28 cellular contexts compared by ENCODE assay signal in the genomic region with DNA sequence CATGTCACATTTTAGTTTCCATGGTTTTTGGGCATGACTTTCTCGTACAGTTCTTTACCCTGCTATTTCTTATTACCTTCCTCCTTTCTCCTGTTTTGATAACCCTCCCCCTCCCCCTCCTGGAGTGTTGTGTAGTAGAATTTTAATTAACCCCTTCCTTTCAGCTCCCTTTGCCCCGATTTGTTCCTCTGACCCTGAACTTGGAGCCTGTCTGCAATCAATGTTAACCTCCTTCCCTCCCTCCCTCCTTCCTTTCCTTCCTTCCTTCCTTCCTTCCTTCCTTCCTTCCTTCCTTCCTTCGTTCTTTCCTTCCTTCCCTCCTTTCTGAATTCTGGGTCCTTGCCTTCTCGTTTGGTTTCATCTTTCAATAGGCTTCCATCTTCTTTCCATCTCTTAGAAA.
"Had no signal": no experiment of that assay in that cellular context is flagged by ENCODE, and none has a peak within 500 bp of the region (broad histone marks: within the 10 kb centered on the region; RNA-seq: fewer than 3 reads in every experiment).

No MANE protein-coding gene starts in this region.

- H3K27me3 ChIP-seq: ovary, sigmoid colon, spleen, suprapubic skin, tibial artery, upper lobe of right lung had no signal

- ATAC-seq: left colon; mucosa of descending colon; naive thymus-derived CD4-positive, alpha-beta T cell; natural killer cell treated with Interleukin-12 subunit alpha and Interleukin-12 subunit beta and Interleukin-15 and Interleukin-18, amount 100 ng/mL, for 72 hours; right cardiac atrium; stimulated activated effector memory CD8-positive, alpha-beta T cell treated with anti-CD3 and anti-CD28 coated beads, Interleukin-12 subunit alpha, Interleukin-12 subunit beta, amount 100 ng/mL, for 72 hours; upper lobe of right lung had no signal

- H3K4me3 ChIP-seq: left ventricle myocardium inferior, lung, mucosa of descending colon, ovary, sigmoid colon, spleen, suprapubic skin, thoracic aorta, tibial artery, upper lobe of right lung had no signal

- H3K27me3 Mint-ChIP-seq: progenitor cell of endocrine pancreas; stimulated activated naive CD8-positive, alpha-beta T cell treated with anti-CD3 and anti-CD28 coated beads, Interleukin-15, Interleukin-2, amounts not matched to agents 100 ng/mL and 50 ng/mL, for 24 hours had no signal

- H3K27ac Mint-ChIP-seq: immature natural killer cell; naive thymus-derived CD4-positive, alpha-beta T cell; natural killer cell treated with Interleukin-12 subunit alpha and Interleukin-12 subunit beta and Interleukin-15 and Interleukin-18, amount 100 ng/mL, for 72 hours; progenitor cell of endocrine pancreas; stimulated activated effector memory CD8-positive, alpha-beta T cell treated with anti-CD3 and anti-CD28 coated beads, Interleukin-12 subunit alpha, Interleukin-12 subunit beta, amount 100 ng/mL, for 72 hours; stimulated activated naive CD8-positive, alpha-beta T cell treated with anti-CD3 and anti-CD28 coated beads, Interleukin-15, Interleukin-2, amounts not matched to agents 100 ng/mL and 50 ng/mL, for 24 hours had no signal

- H3K4me1 Mint-ChIP-seq: naive thymus-derived CD4-positive, alpha-beta T cell had no signal

- H3K36me3 ChIP-seq: left ventricle myocardium inferior, ovary, sigmoid colon, spleen, suprapubic skin, thoracic aorta, tibial artery, upper lobe of right lung had no signal

- DNase-seq: hypothalamus; immature natural killer cell; kidney; left colon; left ventricle myocardium inferior; midbrain; mucosa of descending colon; naive thymus-derived CD4-positive, alpha-beta T cell; ovary; retina; right cardiac atrium; sigmoid colon; small intestine; spleen; stimulated activated CD4-positive, alpha-beta T cell treated with anti-CD3 and anti-CD28 coated beads, Interleukin-4, amount 100 ng/mL, for 24 hours; stimulated activated naive CD4-positive, alpha-beta T cell; tibial artery; trophoblast cell; upper lobe of right lung had no signal

- H3K27ac ChIP-seq: left ventricle myocardium inferior, ovary, sigmoid colon, spleen, suprapubic skin, thoracic aorta, tibial artery, upper lobe of right lung had no signal

- H3K4me3 Mint-ChIP-seq: immature natural killer cell; naive thymus-derived CD4-positive, alpha-beta T cell; natural killer cell treated with Interleukin-12 subunit alpha and Interleukin-12 subunit beta and Interleukin-15 and Interleukin-18, amount 100 ng/mL, for 72 hours; stimulated activated effector memory CD8-positive, alpha-beta T cell treated with anti-CD3 and anti-CD28 coated beads, Interleukin-12 subunit alpha, Interleukin-12 subunit beta, amount 100 ng/mL, for 72 hours; stimulated activated naive CD8-positive, alpha-beta T cell treated with anti-CD3 and anti-CD28 coated beads, Interleukin-15, Interleukin-2, amounts not matched to agents 100 ng/mL and 50 ng/mL, for 24 hours had no signal

- H3K4me1 ChIP-seq: sigmoid colon, spleen, suprapubic skin, tibial artery, upper lobe of right lung had no signal

- FAIRE-seq: islet of Langerhans, kidney, small intestine, urothelium cell line had no signal

- H3K36me3 Mint-ChIP-seq: immature natural killer cell; natural killer cell treated with Interleukin-12 subunit alpha and Interleukin-12 subunit beta and Interleukin-15 and Interleukin-18, amount 100 ng/mL, for 72 hours; stimulated activated effector memory CD8-positive, alpha-beta T cell treated with anti-CD3 and anti-CD28 coated beads, Interleukin-12 subunit alpha, Interleukin-12 subunit beta, amount 100 ng/mL, for 72 hours had no signal

- H3K9me3 ChIP-seq: left ventricle myocardium inferior, mucosa of descending colon, ovary, sigmoid colon, spleen, suprapubic skin, thoracic aorta, tibial artery, upper lobe of right lung had no signal

- H3K9me3 Mint-ChIP-seq: naive thymus-derived CD4-positive, alpha-beta T cell; natural killer cell treated with Interleukin-12 subunit alpha and Interleukin-12 subunit beta and Interleukin-15 and Interleukin-18, amount 100 ng/mL, for 72 hours; stimulated activated effector memory CD8-positive, alpha-beta T cell treated with anti-CD3 and anti-CD28 coated beads, Interleukin-12 subunit alpha, Interleukin-12 subunit beta, amount 100 ng/mL, for 72 hours; stimulated activated naive CD8-positive, alpha-beta T cell treated with anti-CD3 and anti-CD28 coated beads, Interleukin-15, Interleukin-2, amounts not matched to agents 100 ng/mL and 50 ng/mL, for 24 hours had no signal
